ENCODE assay signal across 9 cellular contexts in genomic region chr4:94396984-94397383, GRCh38. TPM values are rescaled to one million over a fixed set of nuclear protein-coding genes. Genes with fewer than 3 reads are reported as not detected.
"Had no signal": no experiment of that assay in that cellular context is flagged by ENCODE, and none has a peak within 500 bp of the region (broad histone marks: within the 10 kb centered on the region; RNA-seq: fewer than 3 reads in every experiment).

No MANE protein-coding gene starts in this region.

- FAIRE-seq: G401.6, GM12878, GM12891, GM12892, GM18507, GM19239 had no signal

- ATAC-seq: GM12878 had no signal

- DNase-seq: GDM1, GF-D8 had no signal

- H3K4me3 ChIP-seq: GM12878 had no signal

RNA-seq across cellular contexts. Expression of gene HPGDS, which starts 54.3 kb away (rescaled TPM):
- total RNA-seq: G401, GM12878 had no signal
- polyA plus RNA-seq: GM12878 had no signal

RNA-seq across cellular contexts. Expression of gene PDLIM5, which starts 54.8 kb away (rescaled TPM):
- total RNA-seq: G401 had no signal
